Comparison of ENCODE assay signal across 21 cellular contexts in genomic region chrX:108105473-108105872, GRCh38.
"Had no signal": no experiment of that assay in that cellular context is flagged by ENCODE, and none has a peak within 500 bp of the region (broad histone marks: within the 10 kb centered on the region; RNA-seq: fewer than 3 reads in every experiment).

No MANE protein-coding gene starts in this region.

- H3K36me3 ChIP-seq: gastrocnemius medialis, neutrophil, spleen, thoracic aorta, transverse colon had no signal

- H3K4me1 ChIP-seq: gastrocnemius medialis, spleen, transverse colon had no signal

- H3K4me1 Mint-ChIP-seq: nephron had no signal

- H3K27me3 ChIP-seq: gastrocnemius medialis, neutrophil, transverse colon had no signal

- DNase-seq: cortex of kidney; dorsolateral prefrontal cortex; effector CD8-positive, alpha-beta T cell; gastrocnemius medialis; glutamatergic neuron; kidney; left cardiac atrium; mesendoderm; naive B cell; spleen; stimulated activated CD4-positive, alpha-beta T cell treated with anti-CD3 and anti-CD28 coated beads, Interleukin-15, amount 100 ng/mL, for 24 hours; stimulated activated CD4-positive, alpha-beta T cell treated with anti-CD3 and anti-CD28 coated beads, Interleukin-1b, Interleukin-23, amount 100 ng/mL, for 48 hours; stimulated activated CD4-positive, alpha-beta T cell treated with anti-CD3 and anti-CD28 coated beads, Interleukin-4, amount 100 ng/mL, for 24 hours; stimulated activated naive CD8-positive, alpha-beta T cell treated with anti-CD3 and anti-CD28 coated beads, Interleukin-15, amount 100 ng/mL, for 72 hours; transverse colon had no signal

- H3K9me3 ChIP-seq: gastrocnemius medialis, neutrophil, spleen, thoracic aorta, transverse colon had no signal

- H3K4me3 ChIP-seq: dorsolateral prefrontal cortex, gastrocnemius medialis, thoracic aorta, transverse colon had no signal

- H3K4me3 Mint-ChIP-seq: nephron; stimulated activated memory B cell treated with anti-CD40 and anti-IgM and Interleukin-4, amounts not matched to agents 10 μg/mL and 1 μg/mL and 100 μg/mL, for 72 hours; stimulated activated naive CD8-positive, alpha-beta T cell treated with anti-CD3 and anti-CD28 coated beads, Interleukin-15, amount 100 ng/mL, for 72 hours had no signal

- H3K27ac Mint-ChIP-seq: naive B cell; nephron; stimulated activated memory B cell treated with anti-CD40 and anti-IgM and Interleukin-4, amounts not matched to agents 10 μg/mL and 1 μg/mL and 100 μg/mL, for 72 hours; stimulated activated naive CD8-positive, alpha-beta T cell treated with anti-CD3 and anti-CD28 coated beads, Interleukin-15, amount 100 ng/mL, for 72 hours had no signal

- H3K27me3 Mint-ChIP-seq: naive B cell; stimulated activated memory B cell treated with anti-CD40 and anti-IgM and Interleukin-4, amounts not matched to agents 10 μg/mL and 1 μg/mL and 100 μg/mL, for 72 hours; stimulated activated naive CD8-positive, alpha-beta T cell treated with anti-CD3 and anti-CD28 coated beads, Interleukin-15, amount 100 ng/mL, for 72 hours had no signal

- ATAC-seq: esophagus mucosa; gastrocnemius medialis; left cardiac atrium; sciatic nerve; stimulated activated memory B cell treated with anti-CD40 and anti-IgM and Interleukin-4, amounts not matched to agents 10 μg/mL and 1 μg/mL and 100 μg/mL, for 72 hours; stimulated activated naive CD8-positive, alpha-beta T cell treated with anti-CD3 and anti-CD28 coated beads, Interleukin-15, amount 100 ng/mL, for 72 hours had no signal

- H3K27ac ChIP-seq: dorsolateral prefrontal cortex, gastrocnemius medialis, neutrophil, thoracic aorta, transverse colon had no signal
